In genomic region chr3:117626577-117626976, GRCh38 we compare ENCODE assay signal across 28 cellular contexts.
"Had no signal": no experiment of that assay in that cellular context is flagged by ENCODE, and none has a peak within 500 bp of the region (broad histone marks: within the 10 kb centered on the region; RNA-seq: fewer than 3 reads in every experiment).

No MANE protein-coding gene starts in this region.

- H3K27ac ChIP-seq: colonic mucosa, esophagus squamous epithelium, prostate gland, right atrium auricular region, stomach, thyroid gland, vagina had no signal

- H3K9me3 Mint-ChIP-seq: dendritic cell treated with granulocyte-macrophage colony-stimulating factor and Interleukin-4, amounts not matched to agents 40 ng/mL and 50 ng/mL, for 4 days; nephron had no signal

- H3K4me1 Mint-ChIP-seq: naive thymus-derived CD4-positive, alpha-beta T cell; stimulated activated effector memory CD8-positive, alpha-beta T cell treated with anti-CD3 and anti-CD28 coated beads, Interleukin-12 subunit alpha, Interleukin-12 subunit beta, amount 100 ng/mL, for 72 hours had no signal

- FAIRE-seq: endothelial cell of umbilical vein, kidney had no signal

- H3K27me3 Mint-ChIP-seq: dendritic cell treated with granulocyte-macrophage colony-stimulating factor and Interleukin-4, amounts not matched to agents 40 ng/mL and 50 ng/mL, for 4 days; naive thymus-derived CD4-positive, alpha-beta T cell had no signal

- H3K4me3 Mint-ChIP-seq: dendritic cell treated with granulocyte-macrophage colony-stimulating factor and Interleukin-4, amounts not matched to agents 40 ng/mL and 50 ng/mL, for 4 days; nephron; stimulated activated effector memory CD8-positive, alpha-beta T cell treated with anti-CD3 and anti-CD28 coated beads, Interleukin-12 subunit alpha, Interleukin-12 subunit beta, amount 100 ng/mL, for 72 hours had no signal

- H3K36me3 Mint-ChIP-seq: naive thymus-derived CD4-positive, alpha-beta T cell; stimulated activated effector memory CD8-positive, alpha-beta T cell treated with anti-CD3 and anti-CD28 coated beads, Interleukin-12 subunit alpha, Interleukin-12 subunit beta, amount 100 ng/mL, for 72 hours had no signal

- H3K27me3 ChIP-seq: colonic mucosa, esophagus squamous epithelium, right atrium auricular region, stomach, thyroid gland, vagina had no signal

- H3K9me3 ChIP-seq: colonic mucosa, esophagus squamous epithelium, prostate gland, right atrium auricular region, stomach, thyroid gland, vagina had no signal

- DNase-seq: colonic mucosa; effector CD8-positive, alpha-beta T cell; esophagus squamous epithelium; foreskin melanocyte; glutamatergic neuron; hypothalamus; kidney; mesenchymal stem cell; midbrain; naive thymus-derived CD4-positive, alpha-beta T cell; nucleus accumbens; stimulated activated CD4-positive, alpha-beta T cell treated with anti-CD3 and anti-CD28 coated beads, Interleukin-12 subunit alpha, Interleukin-12 subunit beta, amount 100 ng/mL, for 4 hours; stimulated activated CD4-positive, alpha-beta T cell treated with anti-CD3 and anti-CD28 coated beads, Interleukin-1b, Interleukin-23, amount 100 ng/mL, for 48 hours; stimulated activated CD4-positive, alpha-beta T cell treated with anti-CD3 and anti-CD28 coated beads, Interleukin-4, amount 100 ng/mL, for 1 hour; stimulated activated naive CD4-positive, alpha-beta T cell treated with Interleukin-2 at 50 U/mL for 16 hours; stomach; thyroid gland; trophoblast cell had no signal

- H3K4me1 ChIP-seq: colonic mucosa, prostate gland, right atrium auricular region, thyroid gland, vagina had no signal

- H3K4me3 ChIP-seq: colonic mucosa, esophagus squamous epithelium, prostate gland, right atrium auricular region, smooth muscle cell, stomach, thyroid gland, vagina had no signal

- H3K27ac Mint-ChIP-seq: dendritic cell treated with granulocyte-macrophage colony-stimulating factor and Interleukin-4, amounts not matched to agents 40 ng/mL and 50 ng/mL, for 4 days; naive thymus-derived CD4-positive, alpha-beta T cell; stimulated activated effector memory CD8-positive, alpha-beta T cell treated with anti-CD3 and anti-CD28 coated beads, Interleukin-12 subunit alpha, Interleukin-12 subunit beta, amount 100 ng/mL, for 72 hours had no signal

- ATAC-seq: left lobe of liver; naive thymus-derived CD4-positive, alpha-beta T cell; sciatic nerve; stimulated activated effector memory CD8-positive, alpha-beta T cell treated with anti-CD3 and anti-CD28 coated beads, Interleukin-12 subunit alpha, Interleukin-12 subunit beta, amount 100 ng/mL, for 72 hours had no signal

- H3K36me3 ChIP-seq: colonic mucosa, esophagus squamous epithelium, prostate gland, right atrium auricular region, stomach, thyroid gland, vagina had no signal

- H3K4me2 ChIP-seq: smooth muscle cell had no signal
